Comparison of ENCODE assay signal across 1 cellular context in genomic region chr16:825298-826061, GRCh38.
TF ChIP-seq lines count a peak whose summit lies in the region.

No MANE protein-coding gene starts in this region.

TF ChIP-seq in HepG2, 621 proteins besides CTCF, POLR2A, EP300 and RAD21:
- peak; percentile 86 for TF ChIP-seq EZH2 (conservative IDR thresholded peaks at IDR 0.05; ENCODE audit: low read depth, low read length)
- no peak for TF ChIP-seq ZBTB1 (CRISPR knock-in tag; IDR thresholded peaks at IDR 0.05; ENCODE audit: borderline replicate concordance)
- TF ChIP-seq POLR2AphosphoS5 (IDR thresholded peaks at IDR 0.05; ENCODE audit: low read depth, low read length): no peak
- no peak for TF ChIP-seq ZFP1 (CRISPR knock-in tag; IDR thresholded peaks at IDR 0.05)
- no peak for TF ChIP-seq IRX3 (CRISPR knock-in tag; IDR thresholded peaks at IDR 0.05; ENCODE audit: borderline replicate concordance, low read depth)
- peak; percentile 75 for TF ChIP-seq MNT (IDR thresholded peaks at IDR 0.05)
- TF ChIP-seq TCF7 (IDR thresholded peaks at IDR 0.05; ENCODE audit: low read depth): no peak
